13 cellular contexts compared by ENCODE assay signal in genomic region chr5:14397717-14398116, GRCh38.
DNase-seq lines count a peak whose midpoint lies in the region; ATAC-seq and TF ChIP-seq lines count a peak whose summit lies in the region.
"Had no signal": no experiment of that assay in that cellular context is flagged by ENCODE, and none has a peak within 500 bp of the region (broad histone marks: within the 10 kb centered on the region; RNA-seq: fewer than 3 reads in every experiment).

No MANE protein-coding gene starts in this region.

- no peak for TF ChIP-seq CTCF in astrocyte of the spinal cord (IDR thresholded peaks at IDR 0.05; ENCODE audit: low read depth, low read length)
- TF ChIP-seq CTCF in right atrium auricular region (IDR thresholded peaks at IDR 0.05) = no peak
- no peak for TF ChIP-seq CTCF in thoracic aorta (IDR thresholded peaks at IDR 0.05)
- TF ChIP-seq CTCF in transverse colon (IDR thresholded peaks at IDR 0.05) = no peak

- peak; percentile 9 for DNase-seq in NCI-H1694 (lab: John Stamatoyannopoulos, UW)
- DNase-seq in NCI-H1694 treated with DMSO at 0.1 percent for 48 hours (lab: John Stamatoyannopoulos, UW) = no peak
- peak; percentile 84 for DNase-seq in astrocyte of the spinal cord (ENCODE audit: low read depth, low spot score)
- no peak for DNase-seq in right atrium auricular region (ENCODE audit: low spot score)
- DNase-seq in thoracic aorta (ENCODE audit: low spot score) = no peak
- no peak for DNase-seq in occipital lobe (lab: John Stamatoyannopoulos, UW)
- no peak for DNase-seq in OCI-M1 (lab: John Stamatoyannopoulos, UW)
- no peak for DNase-seq in transverse colon
- DNase-seq: gastrocnemius medialis; Kasumi-1; NCI-H82; stimulated activated CD4-positive, alpha-beta T cell treated with anti-CD3 and anti-CD28 coated beads, Interleukin-15, amount 100 ng/mL, for 24 hours had no signal

- intact Hi-C loops in transverse colon (cut with DNase I; ENCODE audit: low total_unique reads) = loop anchor here (1.0 kb wide), 1 partner anchor 36 kb away; no protein-coding TSS in a partner anchor

- H3K27ac ChIP-seq in right atrium auricular region (peak overlapping the region; percentile 12 to 33), thoracic aorta (peak overlapping the region; percentile 57 to 64), transverse colon (no peak overlapping the region)
- H3K27ac ChIP-seq: 22Rv1, gastrocnemius medialis had no signal

- peak; percentile 87 for ATAC-seq in thoracic aorta (ENCODE audit: insufficient number of reproducible peaks, low FRiP score, low read depth)

- H3K36me3 ChIP-seq in right atrium auricular region (peaks cover 24% of the 10 kb centered on the region), thoracic aorta (peaks cover 23% of the 10 kb centered on the region), transverse colon (peaks cover 0 to 36% (median 15%) of the 10 kb centered on the region in 4 donors)

- TF ChIP-seq POLR2A in transverse colon (IDR thresholded peaks at IDR 0.05) = no peak

- WGBS in transverse colon (ENCODE audit: low coverage in 1 of 2), 2 donors = 80 to 85% methylated on average over 1 to 3 of the region's 3 CpGs

- in situ Hi-C loops in astrocyte of the spinal cord (cut with HindIII; ENCODE audit: low sequenced_read_pairs) = no loop called here
- in situ Hi-C loops in transverse colon (cut with MboI; ENCODE audit: low pct_ligation_motif_present in 1 of 4, low pct_unique_long_range_greater_than_20kb in 1 of 4, low sequenced_read_pairs in 3 of 4) = loop anchor here in 2 of 4 donors (25.0 kb wide), 1 partner anchor 240 kb away; no protein-coding TSS in a partner anchor

- H3K4me3 ChIP-seq in astrocyte of the spinal cord (ENCODE audit: low read depth, low read length) = no peak overlapping the region
- no peak overlapping the region for H3K4me3 ChIP-seq in right atrium auricular region
- no peak overlapping the region for H3K4me3 ChIP-seq in thoracic aorta
- no peak overlapping the region for H3K4me3 ChIP-seq in transverse colon
- H3K4me3 ChIP-seq: gastrocnemius medialis had no signal

- H3K27me3 ChIP-seq in right atrium auricular region (no peaks in the 10 kb centered on the region), thoracic aorta (replicated peaks; ENCODE audit: insufficient read depth) (no peaks in the 10 kb centered on the region), transverse colon (no peaks in the 10 kb centered on the region)
- H3K27me3 ChIP-seq: gastrocnemius medialis had no signal

- TF ChIP-seq EP300 in transverse colon (IDR thresholded peaks at IDR 0.05; ENCODE audit: low read depth) = no peak

- H3K9me3 ChIP-seq in right atrium auricular region = no peaks in the 10 kb centered on the region
- no peaks in the 10 kb centered on the region for H3K9me3 ChIP-seq in thoracic aorta
- H3K9me3 ChIP-seq in transverse colon = no peaks in the 10 kb centered on the region
- H3K9me3 ChIP-seq: gastrocnemius medialis had no signal

- H3K4me1 ChIP-seq in right atrium auricular region (peaks cover 0 to 11% of the 10 kb centered on the region in 2 donors), thoracic aorta (ENCODE audit: control insufficient read depth in 1 of 2, low read depth in 2 of 2) (peaks cover 10 to 19% of the 10 kb centered on the region in 2 donors), transverse colon (no peaks in the 10 kb centered on the region)

Comparison
In these comparisons a context has a peak if more than half of its experiments do, and no peak if none do; other contexts are left out.
1. DNase-seq: peak in NCI-H1694 (single experiment) and astrocyte of the spinal cord (single experiment); none in NCI-H1694 treated with DMSO at 0.1 percent for 48 hours (single experiment), right atrium auricular region (single experiment), thoracic aorta (single experiment), occipital lobe (single experiment), OCI-M1 (single experiment) and transverse colon (single experiment).
2. H3K27ac ChIP-seq: peak in right atrium auricular region (2 of 2) and thoracic aorta (2 of 2); none in transverse colon (0 of 4).